In genomic region chr1:228814091-228814610, GRCh38 we compare ENCODE assay signal across 23 cellular contexts.
"Had no signal": no experiment of that assay in that cellular context is flagged by ENCODE, and none has a peak within 500 bp of the region (broad histone marks: within the 10 kb centered on the region; RNA-seq: fewer than 3 reads in every experiment).

No MANE protein-coding gene starts in this region.

- H3K36me3 Mint-ChIP-seq: activated CD4-positive, alpha-beta memory T cell treated with anti-CD3 and anti-CD28 coated beads for 36 hours; activated naive CD8-positive, alpha-beta T cell treated with anti-CD3 and anti-CD28 coated beads for 36 hours; naive B cell; stimulated activated memory B cell treated with anti-CD40 and anti-IgM and Interleukin-4, amounts not matched to agents 10 μg/mL and 1 μg/mL and 100 μg/mL, for 72 hours; T-cell; WTC11 had no signal

- H3K4me2 ChIP-seq: smooth muscle cell had no signal

- H3K9me3 ChIP-seq: mucosa of descending colon, pancreas, right lobe of liver, thoracic aorta had no signal

- H3K36me3 ChIP-seq: pancreas, right lobe of liver, thoracic aorta had no signal

- H3K27ac Mint-ChIP-seq: activated CD4-positive, alpha-beta memory T cell treated with anti-CD3 and anti-CD28 coated beads for 36 hours; activated CD8-positive, alpha-beta memory T cell treated with anti-CD3 and anti-CD28 coated beads, Interleukin-2, amount 10 ng/mL, durations not matched to agents 7 days and 5 days; activated naive CD8-positive, alpha-beta T cell treated with anti-CD3 and anti-CD28 coated beads for 36 hours; activated T-helper 17 cell treated with anti-CD3 and anti-CD28 coated beads, Interleukin-2, amount 50 U/mL, for 72 hours; dendritic cell treated with granulocyte-macrophage colony-stimulating factor and Interleukin-4, amounts not matched to agents 40 ng/mL and 50 ng/mL, for 4 days; stimulated activated memory B cell treated with anti-CD40 and anti-IgM and Interleukin-4, amounts not matched to agents 10 μg/mL and 1 μg/mL and 100 μg/mL, for 72 hours; T-cell; WTC11 had no signal

- H3K4me3 Mint-ChIP-seq: activated CD4-positive, alpha-beta memory T cell treated with anti-CD3 and anti-CD28 coated beads for 36 hours; activated CD8-positive, alpha-beta memory T cell treated with anti-CD3 and anti-CD28 coated beads, Interleukin-2, amount 10 ng/mL, durations not matched to agents 7 days and 5 days; activated naive CD8-positive, alpha-beta T cell treated with anti-CD3 and anti-CD28 coated beads for 36 hours; activated T-helper 17 cell treated with anti-CD3 and anti-CD28 coated beads, Interleukin-2, amount 50 U/mL, for 72 hours; dendritic cell treated with granulocyte-macrophage colony-stimulating factor and Interleukin-4, amounts not matched to agents 40 ng/mL and 50 ng/mL, for 4 days; naive B cell; stimulated activated memory B cell treated with anti-CD40 and anti-IgM and Interleukin-4, amounts not matched to agents 10 μg/mL and 1 μg/mL and 100 μg/mL, for 72 hours; T-cell; WTC11 had no signal

- H3K27me3 ChIP-seq: pancreas, right lobe of liver had no signal

- H3K4me1 ChIP-seq: foreskin keratinocyte, pancreas had no signal

- H3K27me3 Mint-ChIP-seq: activated CD4-positive, alpha-beta memory T cell treated with anti-CD3 and anti-CD28 coated beads for 36 hours; activated naive CD8-positive, alpha-beta T cell treated with anti-CD3 and anti-CD28 coated beads for 36 hours; activated T-helper 17 cell treated with anti-CD3 and anti-CD28 coated beads, Interleukin-2, amount 50 U/mL, for 72 hours; dendritic cell treated with granulocyte-macrophage colony-stimulating factor and Interleukin-4, amounts not matched to agents 40 ng/mL and 50 ng/mL, for 4 days; naive B cell; stimulated activated memory B cell treated with anti-CD40 and anti-IgM and Interleukin-4, amounts not matched to agents 10 μg/mL and 1 μg/mL and 100 μg/mL, for 72 hours; T-cell had no signal

- DNase-seq: activated CD4-positive, alpha-beta memory T cell treated with anti-CD3 and anti-CD28 coated beads for 36 hours; activated CD4-positive, alpha-beta T cell treated with anti-CD3 and anti-CD28 coated beads for 4 hours; activated CD8-positive, alpha-beta memory T cell treated with anti-CD3 and anti-CD28 coated beads, Interleukin-2, amount 10 ng/mL, durations not matched to agents 7 days and 5 days; activated naive CD4-positive, alpha-beta T cell; activated naive CD8-positive, alpha-beta T cell treated with anti-CD3 and anti-CD28 coated beads for 36 hours; activated T-cell treated with anti-CD3 and anti-CD28 coated beads, Interleukin-2, amount 50 U/mL, for 1 hour; amniotic stem cell; effector memory CD4-positive, alpha-beta T cell; foreskin keratinocyte; hippocampal formation; left ventricle myocardium superior; mucosa of descending colon; naive B cell; pancreas; right lobe of liver; stimulated activated CD4-positive, alpha-beta T cell treated with anti-CD3 and anti-CD28 coated beads, Interleukin-4, amount 100 ng/mL, for 4 hours; T-cell had no signal

- H3K4me3 ChIP-seq: mucosa of descending colon, pancreas, right lobe of liver, smooth muscle cell, thoracic aorta had no signal

- H3K27ac ChIP-seq: foreskin keratinocyte, pancreas, right lobe of liver, thoracic aorta had no signal

- ATAC-seq: activated CD8-positive, alpha-beta memory T cell treated with anti-CD3 and anti-CD28 coated beads, Interleukin-2, amount 10 ng/mL, durations not matched to agents 7 days and 5 days; activated T-helper 17 cell treated with anti-CD3 and anti-CD28 coated beads, Interleukin-2, amount 50 U/mL, for 72 hours; foreskin keratinocyte; left ventricle myocardium superior; mucosa of descending colon; pancreas; right lobe of liver; stimulated activated memory B cell treated with anti-CD40 and anti-IgM and Interleukin-4, amounts not matched to agents 10 μg/mL and 1 μg/mL and 100 μg/mL, for 72 hours; T-cell; WTC11 had no signal

- H3K9me3 Mint-ChIP-seq: naive B cell; stimulated activated memory B cell treated with anti-CD40 and anti-IgM and Interleukin-4, amounts not matched to agents 10 μg/mL and 1 μg/mL and 100 μg/mL, for 72 hours; T-cell; WTC11 had no signal
